In genomic region chr7:134085315-134085714, GRCh38 we compare ENCODE assay signal across 36 cellular contexts. TPM values are rescaled to one million over a fixed set of nuclear protein-coding genes. Genes with fewer than 3 reads are reported as not detected.
"Had no signal": no experiment of that assay in that cellular context is flagged by ENCODE, and none has a peak within 500 bp of the region (broad histone marks: within the 10 kb centered on the region; RNA-seq: fewer than 3 reads in every experiment).

No MANE protein-coding gene starts in this region.

- H3K36me3 ChIP-seq: adrenal gland, ascending aorta, cardiac muscle cell, heart left ventricle, left lung, neutrophil, sigmoid colon, tibial artery, upper lobe of right lung had no signal

- H3K4me3 ChIP-seq: adrenal gland, ascending aorta, cardiac muscle cell, heart left ventricle, left lung, lung, sigmoid colon, tibial artery, upper lobe of right lung had no signal

- H3K36me3 Mint-ChIP-seq: stimulated activated effector memory CD8-positive, alpha-beta T cell treated with anti-CD3 and anti-CD28 coated beads, Interleukin-12 subunit alpha, Interleukin-12 subunit beta, amount 100 ng/mL, for 72 hours had no signal

- H3K27me3 ChIP-seq: adrenal gland, ascending aorta, cardiac muscle cell, heart left ventricle, left lung, neutrophil, sigmoid colon, tibial artery, upper lobe of right lung had no signal

- H3K4me1 Mint-ChIP-seq: activated CD4-positive, alpha-beta T cell treated with anti-CD3 and anti-CD28 coated beads, Interleukin-2, amount 10 ng/mL, durations not matched to agents 24 days and 14 days; activated naive CD8-positive, alpha-beta T cell treated with anti-CD3 and anti-CD28 coated beads for 36 hours; brain; endodermal cell; immature natural killer cell; nephron progenitor cell; stimulated activated effector memory CD8-positive, alpha-beta T cell treated with anti-CD3 and anti-CD28 coated beads, Interleukin-12 subunit alpha, Interleukin-12 subunit beta, amount 100 ng/mL, for 72 hours had no signal

- H3K27ac ChIP-seq: ascending aorta, cardiac muscle cell, left lung, neutrophil, sigmoid colon, tibial artery, upper lobe of right lung, VCaP had no signal

- H3K4me1 ChIP-seq: ascending aorta, left lung, sigmoid colon, tibial artery, upper lobe of right lung had no signal

- H3K27me3 Mint-ChIP-seq: activated CD4-positive, alpha-beta memory T cell treated with anti-CD3 and anti-CD28 coated beads for 36 hours; activated CD4-positive, alpha-beta T cell treated with anti-CD3 and anti-CD28 coated beads, Interleukin-2, amount 10 ng/mL, durations not matched to agents 24 days and 14 days; activated naive CD8-positive, alpha-beta T cell treated with anti-CD3 and anti-CD28 coated beads for 36 hours; brain; stimulated activated naive CD8-positive, alpha-beta T cell treated with anti-CD3 and anti-CD28 coated beads, Interleukin-15, Interleukin-2, amounts not matched to agents 100 ng/mL and 50 ng/mL, for 24 hours had no signal

- DNase-seq: activated CD4-positive, alpha-beta memory T cell treated with anti-CD3 and anti-CD28 coated beads for 36 hours; activated CD4-positive, alpha-beta T cell treated with anti-CD3 and anti-CD28 coated beads, Interleukin-2, amount 10 ng/mL, durations not matched to agents 24 days and 14 days; activated CD8-positive, alpha-beta memory T cell treated with anti-CD3 and anti-CD28 coated beads, Interleukin-2, amount 50 U/mL, for 4 hours; activated effector memory CD4-positive, alpha-beta T cell treated with anti-CD3 and anti-CD28 coated beads, Interleukin-2, amount 50 U/mL, for 16 hours; activated naive CD4-positive, alpha-beta T cell treated with anti-CD3 and anti-CD28 coated beads for 36 hours; activated naive CD8-positive, alpha-beta T cell treated with anti-CD3 and anti-CD28 coated beads for 36 hours; activated T-cell treated with anti-CD3 and anti-CD28 coated beads, Interleukin-2, amount 50 U/mL, for 1 hour; cortex of kidney; endodermal cell; foreskin fibroblast; heart left ventricle; immature natural killer cell; left lung; mesendoderm; nephron progenitor cell; retina; sigmoid colon; small intestine; stimulated activated CD4-positive, alpha-beta T cell treated with anti-CD3 and anti-CD28 coated beads, Interleukin-4, amount 100 ng/mL, for 24 hours; substantia nigra; SW 1271; T-helper 9 cell; tibial artery; upper lobe of right lung had no signal

- H3K27ac Mint-ChIP-seq: activated CD4-positive, alpha-beta memory T cell treated with anti-CD3 and anti-CD28 coated beads for 36 hours; activated CD4-positive, alpha-beta T cell treated with anti-CD3 and anti-CD28 coated beads, Interleukin-2, amount 10 ng/mL, durations not matched to agents 24 days and 14 days; activated naive CD4-positive, alpha-beta T cell treated with anti-CD3 and anti-CD28 coated beads for 36 hours; activated naive CD8-positive, alpha-beta T cell treated with anti-CD3 and anti-CD28 coated beads for 36 hours; activated T-helper 1 cell treated with anti-CD3 and anti-CD28 coated beads, Interleukin-12 subunit alpha, Interleukin-12 subunit beta, Interleukin-2, Interleukin-4 antibody, amounts not matched to agents 30 ng/mL and 10 ng/mL and 1 ng/mL, durations not matched to agents 14 hours and 24 hours and 36 hours; brain; endodermal cell; immature natural killer cell; stimulated activated effector memory CD8-positive, alpha-beta T cell treated with anti-CD3 and anti-CD28 coated beads, Interleukin-12 subunit alpha, Interleukin-12 subunit beta, amount 100 ng/mL, for 72 hours; stimulated activated naive CD8-positive, alpha-beta T cell treated with anti-CD3 and anti-CD28 coated beads, Interleukin-15, Interleukin-2, amounts not matched to agents 100 ng/mL and 50 ng/mL, for 24 hours; T-helper 1 cell treated with Interleukin-12 subunit alpha and Interleukin-12 subunit beta and Interleukin-4 antibody, amounts not matched to agents 30 μg/mL and 1 μg/mL, for 36 hours had no signal

- H3K9me3 ChIP-seq: sigmoid colon had no signal

- ATAC-seq: esophagus mucosa; stimulated activated effector memory CD8-positive, alpha-beta T cell treated with anti-CD3 and anti-CD28 coated beads, Interleukin-12 subunit alpha, Interleukin-12 subunit beta, amount 100 ng/mL, for 72 hours had no signal

- H3K4me3 Mint-ChIP-seq: activated CD4-positive, alpha-beta memory T cell treated with anti-CD3 and anti-CD28 coated beads for 36 hours; activated CD4-positive, alpha-beta T cell treated with anti-CD3 and anti-CD28 coated beads, Interleukin-2, amount 10 ng/mL, durations not matched to agents 24 days and 14 days; activated naive CD4-positive, alpha-beta T cell treated with anti-CD3 and anti-CD28 coated beads for 36 hours; activated naive CD8-positive, alpha-beta T cell treated with anti-CD3 and anti-CD28 coated beads for 36 hours; activated T-helper 1 cell treated with anti-CD3 and anti-CD28 coated beads, Interleukin-12 subunit alpha, Interleukin-12 subunit beta, Interleukin-2, Interleukin-4 antibody, amounts not matched to agents 30 ng/mL and 10 ng/mL and 1 ng/mL, durations not matched to agents 14 hours and 24 hours and 36 hours; brain; endodermal cell; immature natural killer cell; nephron progenitor cell; stimulated activated effector memory CD8-positive, alpha-beta T cell treated with anti-CD3 and anti-CD28 coated beads, Interleukin-12 subunit alpha, Interleukin-12 subunit beta, amount 100 ng/mL, for 72 hours; stimulated activated naive CD8-positive, alpha-beta T cell treated with anti-CD3 and anti-CD28 coated beads, Interleukin-15, Interleukin-2, amounts not matched to agents 100 ng/mL and 50 ng/mL, for 24 hours; T-helper 1 cell treated with Interleukin-12 subunit alpha and Interleukin-12 subunit beta and Interleukin-4 antibody, amounts not matched to agents 30 μg/mL and 1 μg/mL, for 36 hours had no signal

RNA-seq across cellular contexts. Expression of gene LRGUK, which starts 41.8 kb away (rescaled TPM):
- total RNA-seq: ascending aorta had no signal
